In the genomic region with DNA sequence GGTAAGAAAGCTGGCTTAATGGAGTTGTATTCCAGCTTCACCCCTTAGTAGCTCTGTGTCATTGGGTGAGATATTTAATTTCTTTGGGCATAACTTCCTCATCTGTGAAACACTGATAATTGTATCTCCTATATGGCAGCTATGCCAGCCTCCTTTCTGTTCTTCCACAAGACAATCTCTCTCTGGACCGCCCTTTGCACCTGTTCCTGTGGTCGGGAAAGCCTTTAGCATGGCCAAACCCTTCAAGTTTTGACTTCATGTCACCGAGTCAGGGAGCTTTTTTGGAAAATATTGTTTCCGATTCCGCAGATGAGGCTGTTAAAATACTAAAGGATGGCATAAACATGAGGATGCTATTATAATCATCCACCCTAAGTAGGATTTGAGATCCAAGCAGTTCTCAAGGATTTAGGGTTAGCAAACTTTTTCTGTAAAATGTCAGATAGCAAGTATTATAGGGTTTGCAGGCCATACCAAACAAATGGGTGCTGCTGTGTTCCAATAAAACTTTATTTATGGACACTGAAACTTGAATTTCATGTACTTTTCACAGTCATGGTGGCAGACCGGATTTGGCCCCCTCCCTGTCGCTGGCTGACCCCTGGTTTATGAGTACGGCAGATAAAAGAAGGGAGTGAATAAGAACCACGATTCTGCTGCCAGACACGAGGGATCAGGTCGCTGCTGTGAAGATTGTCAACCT, we compare ENCODE assay signal across 7 cellular contexts. TPM values are rescaled to one million over a fixed set of nuclear protein-coding genes. Genes with fewer than 3 reads are reported as not detected.
DNase-seq lines count a peak whose midpoint lies in the region; ATAC-seq and TF ChIP-seq lines count a peak whose summit lies in the region.

No MANE protein-coding gene starts in this region.

- H3K4me1 ChIP-seq in HUES6 (ENCODE audit: control insufficient read depth, insufficient read depth, low read length) (peaks cover 18% of the 10 kb centered on the region), iPS DF 6.9 (ENCODE audit: control insufficient read depth, insufficient read depth, low read length) (no peaks in the 10 kb centered on the region)

- peaks cover 17% of the 10 kb centered on the region for H3K27me3 ChIP-seq in HUES6 (ENCODE audit: control insufficient read depth, insufficient read depth, low read length)
- peaks cover 2% of the 10 kb centered on the region; the same call in 1 of the 2 replicates for H3K27me3 ChIP-seq in iPS DF 6.9 (ENCODE audit: control insufficient read depth, insufficient read depth, low read length)

- H3K4me3 ChIP-seq in HUES6 (ENCODE audit: low read depth, low read length) (peak overlapping the region; percentile 79), iPS DF 6.9 (ENCODE audit: low read length) (peak overlapping the region; percentile 78; the same call in 1 of the 2 replicates)

- no peaks in the 10 kb centered on the region for H3K9me3 ChIP-seq in HUES6 (ENCODE audit: control insufficient read depth, insufficient read depth, low read depth, low read length)
- no peaks in the 10 kb centered on the region for H3K9me3 ChIP-seq in iPS DF 6.9 (ENCODE audit: control insufficient read depth, insufficient read depth, low read length)

- peaks cover 4% of the 10 kb centered on the region for H3K9me3 Mint-ChIP-seq in activated CD8-positive, alpha-beta T cell treated with anti-CD3 and anti-CD28 coated beads for 36 hours
- H3K9me3 Mint-ChIP-seq in stimulated activated memory B cell treated with anti-CD40 and anti-IgM and Interleukin-4, amounts not matched to agents 10 μg/mL and 1 μg/mL and 100 μg/mL, for 72 hours, result no peaks in the 10 kb centered on the region

- no CpG with 5 or more reads among the region's 11 CpGs for WGBS in iPS DF 6.9 (ENCODE audit: insufficient coverage, insufficient read length)

- peak overlapping the region; percentile 93 for H3K4me3 Mint-ChIP-seq in activated CD8-positive, alpha-beta T cell treated with anti-CD3 and anti-CD28 coated beads for 36 hours
- H3K4me3 Mint-ChIP-seq in stimulated activated memory B cell treated with anti-CD40 and anti-IgM and Interleukin-4, amounts not matched to agents 10 μg/mL and 1 μg/mL and 100 μg/mL, for 72 hours, result peak overlapping the region; percentile 76

- peaks cover 60% of the 10 kb centered on the region for H3K4me1 Mint-ChIP-seq in activated CD8-positive, alpha-beta T cell treated with anti-CD3 and anti-CD28 coated beads for 36 hours (ENCODE audit: low read depth)
- peaks cover 23% of the 10 kb centered on the region for H3K4me1 Mint-ChIP-seq in stimulated activated memory B cell treated with anti-CD40 and anti-IgM and Interleukin-4, amounts not matched to agents 10 μg/mL and 1 μg/mL and 100 μg/mL, for 72 hours

- POLR2A ChIA-PET in activated CD8-positive, alpha-beta T cell treated with anti-CD3 and anti-CD28 coated beads for 36 hours (lab: Charles Lee), result interaction anchor here (0.9 to 6.1 kb wide), 12 partner anchors 10 to 139 kb away, joined by 3 to 129 read pairs (median 4); partner anchors contain the start of genes GNPDA1 and RNF14

- peak overlapping the region; percentile 96 for H3K27ac Mint-ChIP-seq in activated CD8-positive, alpha-beta T cell treated with anti-CD3 and anti-CD28 coated beads for 36 hours
- peak overlapping the region; percentile 82 for H3K27ac Mint-ChIP-seq in stimulated activated memory B cell treated with anti-CD40 and anti-IgM and Interleukin-4, amounts not matched to agents 10 μg/mL and 1 μg/mL and 100 μg/mL, for 72 hours

- H3K36me3 ChIP-seq in HUES6 (ENCODE audit: control insufficient read depth, insufficient read depth, low read length), result no peaks in the 10 kb centered on the region
- H3K36me3 ChIP-seq in iPS DF 6.9 (ENCODE audit: control insufficient read depth, insufficient read depth, low read length), result no peaks in the 10 kb centered on the region

- peak overlapping the region; percentile 90 for H3K9ac ChIP-seq in HUES6 (ENCODE audit: low read length)

- intact Hi-C loops in activated CD8-positive, alpha-beta T cell treated with anti-CD3 and anti-CD28 coated beads for 36 hours (cut with micrococcal nuclease), result loop anchor here (2.0 to 5.0 kb wide), 3 partner anchors 34 to 91 kb away; no protein-coding TSS in a partner anchor

- TF ChIP-seq CTCF in activated CD8-positive, alpha-beta T cell treated with anti-CD3 and anti-CD28 coated beads for 36 hours (IDR thresholded peaks at IDR 0.05), result no peak

- H3K27ac ChIP-seq in HUES6 (ENCODE audit: low read depth, low read length) (no peak overlapping the region), iPS DF 6.9 (ENCODE audit: low read length) (no peak overlapping the region)

- CTCF ChIA-PET in activated CD8-positive, alpha-beta T cell treated with anti-CD3 and anti-CD28 coated beads for 36 hours (lab: Charles Lee), result interaction anchor here (0.6 to 4.2 kb wide), 10 partner anchors 12 to 147 kb away, joined by 3 to 57 read pairs (median 4); partner anchors contain the start of gene RNF14

- ATAC-seq in activated CD8-positive, alpha-beta T cell treated with anti-CD3 and anti-CD28 coated beads for 36 hours, result no peak
- ATAC-seq in stimulated activated memory B cell treated with anti-CD40 and anti-IgM and Interleukin-4, amounts not matched to agents 10 μg/mL and 1 μg/mL and 100 μg/mL, for 72 hours, result no peak
- ATAC-seq in GM18868 (IDR thresholded peaks at IDR 0.05; ENCODE audit: unreplicated experiment), result no peak
- no peak for ATAC-seq in GM18517 (IDR thresholded peaks at IDR 0.05; ENCODE audit: unreplicated experiment)

- no peaks in the 10 kb centered on the region for H3K27me3 Mint-ChIP-seq in activated CD8-positive, alpha-beta T cell treated with anti-CD3 and anti-CD28 coated beads for 36 hours
- H3K27me3 Mint-ChIP-seq in stimulated activated memory B cell treated with anti-CD40 and anti-IgM and Interleukin-4, amounts not matched to agents 10 μg/mL and 1 μg/mL and 100 μg/mL, for 72 hours, result no peaks in the 10 kb centered on the region

- peaks cover 35% of the 10 kb centered on the region for H3K36me3 Mint-ChIP-seq in activated CD8-positive, alpha-beta T cell treated with anti-CD3 and anti-CD28 coated beads for 36 hours (ENCODE audit: low read depth)
- no peaks in the 10 kb centered on the region for H3K36me3 Mint-ChIP-seq in stimulated activated memory B cell treated with anti-CD40 and anti-IgM and Interleukin-4, amounts not matched to agents 10 μg/mL and 1 μg/mL and 100 μg/mL, for 72 hours

- no peak for DNase-seq in activated CD8-positive, alpha-beta T cell treated with anti-CD3 and anti-CD28 coated beads for 36 hours
- DNase-seq in iPS DF 6.9 (ENCODE audit: low read depth, low spot score) (no peak), RKO (ENCODE audit: low spot score) (no peak)

RNA-seq across cellular contexts. Expression of gene NDFIP1, which starts 0.7 kb away (rescaled TPM):
- total RNA-seq in activated CD8-positive, alpha-beta T cell treated with anti-CD3 and anti-CD28 coated beads for 36 hours, result 10 to 100 TPM; 93.8 to 96.9 TPM
